13 cellular contexts compared by ENCODE assay signal in the genomic region with DNA sequence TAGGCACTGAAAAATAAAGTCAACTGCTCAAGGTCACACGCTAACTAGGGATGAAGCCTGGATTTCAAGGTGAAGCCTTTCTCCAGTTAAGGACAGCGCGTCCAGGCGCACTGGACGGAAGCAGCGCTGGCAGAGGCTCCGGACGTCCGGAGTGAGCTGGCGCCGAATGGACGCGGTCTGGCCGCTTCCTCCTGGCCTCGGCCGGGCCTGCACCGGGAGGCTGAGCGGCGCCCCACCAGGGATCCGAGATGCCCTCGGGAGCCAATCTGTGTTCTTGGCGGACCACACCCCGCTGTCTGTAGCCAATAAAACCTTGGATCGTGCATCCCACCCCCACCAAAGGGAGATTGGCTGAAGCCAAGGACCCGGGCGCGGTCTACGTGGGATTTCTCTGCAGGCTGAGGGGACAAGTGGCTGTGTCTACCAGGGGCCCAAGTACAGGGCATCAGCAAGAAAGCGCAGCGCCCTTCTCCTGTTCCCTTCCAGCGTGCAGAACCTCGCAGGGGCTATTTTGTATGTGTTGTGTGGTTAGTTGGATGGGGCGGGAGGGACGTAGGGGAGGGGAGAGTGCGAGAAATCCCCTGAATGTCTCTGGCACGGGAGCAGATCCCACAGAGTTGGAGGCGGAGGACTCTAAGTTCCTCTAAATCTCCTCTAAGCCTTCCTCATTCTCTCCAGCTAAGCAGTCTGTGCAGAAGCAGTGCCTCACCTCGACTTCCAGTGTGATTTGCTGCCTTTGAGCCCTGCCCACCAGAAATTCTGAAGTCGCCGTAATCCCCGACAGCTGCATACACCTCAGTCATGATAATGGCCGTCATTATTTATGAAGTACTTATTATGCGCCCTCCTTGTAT. TPM values are rescaled to one million over a fixed set of nuclear protein-coding genes. Genes with fewer than 3 reads are reported as not detected.
DNase-seq lines count a peak whose midpoint lies in the region; ATAC-seq and TF ChIP-seq lines count a peak whose summit lies in the region.
"Had no signal": no experiment of that assay in that cellular context is flagged by ENCODE, and none has a peak within 500 bp of the region (broad histone marks: within the 10 kb centered on the region; RNA-seq: fewer than 3 reads in every experiment).

No MANE protein-coding gene starts in this region.

- peaks cover 6 to 10% of the 10 kb centered on the region in 2 donors for H3K36me3 Mint-ChIP-seq in CD14-positive monocyte
- H3K36me3 Mint-ChIP-seq in dendritic cell treated with granulocyte-macrophage colony-stimulating factor and Interleukin-4, amounts not matched to agents 40 ng/mL and 50 ng/mL, for 4 days (ENCODE audit: low read depth) = peaks cover 10% of the 10 kb centered on the region
- peaks cover 7% of the 10 kb centered on the region for H3K36me3 Mint-ChIP-seq in activated naive CD8-positive, alpha-beta T cell treated with anti-CD3 and anti-CD28 coated beads, Interleukin-2, amount 50 U/mL, for 24 hours (ENCODE audit: low read depth)

- H3K4me3 Mint-ChIP-seq in CD14-positive monocyte = peak overlapping the region; percentile 68 to 77
- H3K4me3 Mint-ChIP-seq in dendritic cell treated with granulocyte-macrophage colony-stimulating factor and Interleukin-4, amounts not matched to agents 40 ng/mL and 50 ng/mL, for 4 days = peak overlapping the region; percentile 60
- H3K4me3 Mint-ChIP-seq in activated naive CD8-positive, alpha-beta T cell treated with anti-CD3 and anti-CD28 coated beads, Interleukin-2, amount 50 U/mL, for 24 hours = no peak overlapping the region
- H3K4me3 Mint-ChIP-seq: activated CD8-positive, alpha-beta T cell treated with anti-CD3 and anti-CD28 coated beads, Interleukin-2, amount 10 ng/mL, durations not matched to agents 7 days and 5 days; T-helper 1 cell treated with Interleukin-12 subunit alpha and Interleukin-12 subunit beta and Interleukin-4 antibody, amounts not matched to agents 30 μg/mL and 1 μg/mL, for 36 hours had no signal

- ATAC-seq in GM21447 (IDR thresholded peaks at IDR 0.05; ENCODE audit: unreplicated experiment) = no peak
- no peak for ATAC-seq in GM19328 (IDR thresholded peaks at IDR 0.05; ENCODE audit: unreplicated experiment)
- no peak for ATAC-seq in activated naive CD8-positive, alpha-beta T cell treated with anti-CD3 and anti-CD28 coated beads, Interleukin-2, amount 50 U/mL, for 24 hours
- ATAC-seq: activated CD8-positive, alpha-beta T cell treated with anti-CD3 and anti-CD28 coated beads, Interleukin-2, amount 10 ng/mL, durations not matched to agents 7 days and 5 days had no signal

- peaks cover 0 to 6% (median 0%) of the 10 kb centered on the region in 7 donors for H3K9me3 Mint-ChIP-seq in CD14-positive monocyte
- no peaks in the 10 kb centered on the region for H3K9me3 Mint-ChIP-seq in dendritic cell treated with granulocyte-macrophage colony-stimulating factor and Interleukin-4, amounts not matched to agents 40 ng/mL and 50 ng/mL, for 4 days
- peaks cover 5% of the 10 kb centered on the region for H3K9me3 Mint-ChIP-seq in activated naive CD8-positive, alpha-beta T cell treated with anti-CD3 and anti-CD28 coated beads, Interleukin-2, amount 50 U/mL, for 24 hours

- DNase-seq in CD14-positive monocyte (ENCODE audit: low spot score) (peak; percentile 48), NCI-H82 (lab: John Stamatoyannopoulos, UW) (peak; percentile 98), medulla oblongata (ENCODE audit: extremely low spot score) (peak; percentile 36), NCI-H774 (lab: John Stamatoyannopoulos, UW) (no peak)
- no peak for DNase-seq in activated naive CD8-positive, alpha-beta T cell treated with anti-CD3 and anti-CD28 coated beads, Interleukin-2, amount 50 U/mL, for 24 hours
- DNase-seq: activated CD8-positive, alpha-beta T cell treated with anti-CD3 and anti-CD28 coated beads, Interleukin-2, amount 10 ng/mL, durations not matched to agents 7 days and 5 days; effector memory CD4-positive, alpha-beta T cell; NCI-H1105 treated with DMSO at 0.1 percent for 48 hours; NK-92 treated with Interleukin-12 subunit alpha and Interleukin-12 subunit beta, amount 100 ng/mL, for 24 hours had no signal

- H3K27ac Mint-ChIP-seq in CD14-positive monocyte = peak overlapping the region; percentile 44 to 83 (median 64)
- H3K27ac Mint-ChIP-seq in dendritic cell treated with granulocyte-macrophage colony-stimulating factor and Interleukin-4, amounts not matched to agents 40 ng/mL and 50 ng/mL, for 4 days = peak overlapping the region; percentile 97
- no peak overlapping the region for H3K27ac Mint-ChIP-seq in activated naive CD8-positive, alpha-beta T cell treated with anti-CD3 and anti-CD28 coated beads, Interleukin-2, amount 50 U/mL, for 24 hours
- H3K27ac Mint-ChIP-seq: activated CD8-positive, alpha-beta T cell treated with anti-CD3 and anti-CD28 coated beads, Interleukin-2, amount 10 ng/mL, durations not matched to agents 7 days and 5 days; T-helper 1 cell treated with Interleukin-12 subunit alpha and Interleukin-12 subunit beta and Interleukin-4 antibody, amounts not matched to agents 30 μg/mL and 1 μg/mL, for 36 hours had no signal

- peaks cover 0 to 3% (median 0%) of the 10 kb centered on the region in 3 donors for H3K27me3 Mint-ChIP-seq in CD14-positive monocyte (ENCODE audit: low read depth in 3 of 3)
- no peaks in the 10 kb centered on the region for H3K27me3 Mint-ChIP-seq in dendritic cell treated with granulocyte-macrophage colony-stimulating factor and Interleukin-4, amounts not matched to agents 40 ng/mL and 50 ng/mL, for 4 days
- H3K27me3 Mint-ChIP-seq in activated naive CD8-positive, alpha-beta T cell treated with anti-CD3 and anti-CD28 coated beads, Interleukin-2, amount 50 U/mL, for 24 hours = no peaks in the 10 kb centered on the region

- H3K4me1 Mint-ChIP-seq in CD14-positive monocyte = peaks cover 44% of the 10 kb centered on the region
- peaks cover 46% of the 10 kb centered on the region for H3K4me1 Mint-ChIP-seq in dendritic cell treated with granulocyte-macrophage colony-stimulating factor and Interleukin-4, amounts not matched to agents 40 ng/mL and 50 ng/mL, for 4 days (ENCODE audit: low read depth)
- H3K4me1 Mint-ChIP-seq in activated naive CD8-positive, alpha-beta T cell treated with anti-CD3 and anti-CD28 coated beads, Interleukin-2, amount 50 U/mL, for 24 hours = peaks cover 31% of the 10 kb centered on the region

- intact Hi-C loops in CD14-positive monocyte (cut with micrococcal nuclease) = loop anchor here in 1 of 2 donors (10.0 kb wide), 1 partner anchor 115 kb away; a partner anchor contains a TSS
- intact Hi-C loops in dendritic cell treated with granulocyte-macrophage colony-stimulating factor and Interleukin-4, amounts not matched to agents 40 ng/mL and 50 ng/mL, for 4 days (cut with micrococcal nuclease) = no loop called here

- TF ChIP-seq CTCF in CD14-positive monocyte (IDR thresholded peaks at IDR 0.05) = no peak

RNA-seq across cellular contexts. Expression of a gene that starts 2.5 kb away (rescaled TPM):
- 10 to 100 TPM; 13.1 to 15.4 TPM for polyA plus RNA-seq in CD14-positive monocyte

RNA-seq across cellular contexts. Expression of a gene that starts 29.0 kb away (rescaled TPM):
- polyA plus RNA-seq in CD14-positive monocyte = 10 to 100 TPM; 36.0 to 50.5 TPM

Comparison
In these comparisons a context has a peak if more than half of its experiments do, and no peak if none do; other contexts are left out.
1. DNase-seq: peak in CD14-positive monocyte (single experiment), NCI-H82 (single experiment) and medulla oblongata (single experiment); none in NCI-H774 (single experiment) and activated naive CD8-positive, alpha-beta T cell treated with anti-CD3 and anti-CD28 coated beads, Interleukin-2, amount 50 U/mL, for 24 hours (single experiment).